ENCODE assay signal across 1 cellular context in genomic region chrX:71623714-71624113, GRCh38.
TF ChIP-seq lines count a peak whose summit lies in the region.

No MANE protein-coding gene starts in this region.

TF ChIP-seq in HepG2, 621 proteins besides CTCF, POLR2A, EP300 and RAD21:
- peak; percentile 73 for TF ChIP-seq ZNF629 (CRISPR knock-in tag; conservative IDR thresholded peaks at IDR 0.05)
- no peak for TF ChIP-seq RFX5 (IDR thresholded peaks at IDR 0.05; ENCODE audit: low read depth, low read length)
